In the genomic region with DNA sequence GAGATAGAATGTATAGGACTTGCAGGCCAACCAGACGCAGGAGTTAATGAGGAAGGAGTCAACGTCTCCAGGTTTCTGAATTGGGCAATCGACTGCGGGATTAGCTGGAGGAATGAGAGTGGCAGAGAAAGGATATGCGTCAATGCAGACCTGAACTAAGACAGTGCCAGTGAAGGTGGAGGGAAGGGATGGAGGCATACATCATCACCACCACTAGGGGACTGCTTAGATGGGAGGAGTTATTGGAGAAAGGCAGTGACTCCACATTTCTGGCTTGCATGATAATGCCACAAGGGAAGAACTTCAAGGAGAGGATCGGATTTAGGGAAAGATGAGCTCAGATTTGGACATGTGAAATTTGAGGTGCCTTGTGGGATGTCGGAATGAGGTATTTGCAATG, we compare ENCODE assay signal across 9 cellular contexts. TPM values are rescaled to one million over a fixed set of nuclear protein-coding genes. Genes with fewer than 3 reads are reported as not detected.
DNase-seq lines count a peak whose midpoint lies in the region; ATAC-seq, FAIRE-seq and TF ChIP-seq lines count a peak whose summit lies in the region.
"Had no signal": no experiment of that assay in that cellular context is flagged by ENCODE, and none has a peak within 500 bp of the region (broad histone marks: within the 10 kb centered on the region; RNA-seq: fewer than 3 reads in every experiment).

No MANE protein-coding gene starts in this region.

- H3K4me1 ChIP-seq in OCI-LY3 (ENCODE audit: low read length): peaks cover 20% of the 10 kb centered on the region
- H3K4me1 ChIP-seq in small intestine (ENCODE audit: control insufficient read depth in 2 of 2, insufficient read depth in 1 of 2, low read depth in 1 of 2, low read length in 1 of 2): no peaks in the 10 kb centered on the region

- no peak for FAIRE-seq in small intestine (lab: Jason Lieb, UNC)

- no peaks in the 10 kb centered on the region for H4K20me1 ChIP-seq in OCI-LY3 (ENCODE audit: insufficient read depth, low read length)

- DNase-seq in NOMO-1 treated with DMSO at 0.1 percent for 48 hours (lab: John Stamatoyannopoulos, UW; ENCODE audit: unreplicated experiment) (peak; percentile 19), NOMO-1 treated with dmso at 0.1 percent for 144 hours (lab: John Stamatoyannopoulos, UW; ENCODE audit: unreplicated experiment) (no peak), small intestine (peak; percentile 29), NCI-H774 (lab: John Stamatoyannopoulos, UW) (no peak), NCI-H187 (lab: John Stamatoyannopoulos, UW) (no peak)
- DNase-seq: activated T-cell treated with anti-CD3 and anti-CD28 coated beads, Interleukin-2, amount 50 U/mL, for 72 hours had no signal

- H3K4me3 ChIP-seq in OCI-LY3 (ENCODE audit: low read length) (no peak overlapping the region), small intestine (ENCODE audit: low read depth in 1 of 2, low read length in 2 of 2) (no peak overlapping the region)

- H3K4me2 ChIP-seq in OCI-LY3 (ENCODE audit: low read length): no peak overlapping the region

- peaks cover 35% of the 10 kb centered on the region for H3K36me3 ChIP-seq in OCI-LY3 (replicated peaks; ENCODE audit: low read depth, low read length)
- no peaks in the 10 kb centered on the region for H3K36me3 ChIP-seq in small intestine (ENCODE audit: control insufficient read depth in 2 of 2, insufficient read depth in 2 of 2, low read length in 2 of 2)

- H3K79me2 ChIP-seq in OCI-LY3 (ENCODE audit: low read length): no peaks in the 10 kb centered on the region

- H3K27me3 ChIP-seq in OCI-LY3 (ENCODE audit: low read depth, low read length): no peaks in the 10 kb centered on the region
- H3K27me3 ChIP-seq in small intestine (ENCODE audit: control insufficient read depth in 2 of 2, insufficient read depth in 2 of 2, low read length in 2 of 2): no peaks in the 10 kb centered on the region

- peak; percentile 58 for TF ChIP-seq CTCF in OCI-LY3 (IDR thresholded peaks at IDR 0.05; ENCODE audit: low read depth, low read length)

- ATAC-seq in HG02798 (IDR thresholded peaks at IDR 0.05; ENCODE audit: poor library complexity, unreplicated experiment) (peak; percentile 62), esophagus mucosa (peak; percentile 75)

- H3K9me3 ChIP-seq in OCI-LY3 (ENCODE audit: insufficient read depth, low read length) (no peaks in the 10 kb centered on the region), small intestine (ENCODE audit: control insufficient read depth, low read depth) (no peaks in the 10 kb centered on the region)

- H3K9ac ChIP-seq in OCI-LY3 (ENCODE audit: low read length): no peak overlapping the region

- H3K27ac ChIP-seq in OCI-LY3 (ENCODE audit: low read length): no peak overlapping the region
- H3K27ac ChIP-seq in small intestine (ENCODE audit: low read depth in 1 of 2, low read length in 1 of 2): no peak overlapping the region

- 68 to 79% (median 79%) methylated on average over 7 of the region's 7 CpGs for WGBS in small intestine, 3 donors

- H2AFZ ChIP-seq in OCI-LY3 (ENCODE audit: low read depth, low read length): no peak overlapping the region

RNA-seq across cellular contexts. Expression of a gene that starts 17.4 kb away (rescaled TPM):
- 0.36 TPM for total RNA-seq in esophagus mucosa
- polyA plus RNA-seq in small intestine: under 1 TPM in 2 of 3 donors, not detected in 1; 0.27 to 0.30 TPM

RNA-seq across cellular contexts. Expression of a gene that starts 47.9 kb away (rescaled TPM):
- 16.0 TPM for total RNA-seq in esophagus mucosa
- polyA plus RNA-seq in small intestine: 10 to 100 TPM in 1 of 3 donors, 1 to 10 TPM in 2; 5.7 to 11.1 (median 8.7) TPM

Comparison
In these comparisons a context has a peak if more than half of its experiments do, and no peak if none do; other contexts are left out.
1. DNase-seq: peak in NOMO-1 treated with DMSO at 0.1 percent for 48 hours (single experiment) and small intestine (single experiment); none in NOMO-1 treated with dmso at 0.1 percent for 144 hours (single experiment), NCI-H774 (single experiment) and NCI-H187 (0 of 2).